8 cellular contexts compared by ENCODE assay signal in genomic region chr3:183824761-183825379, GRCh38. TPM values are rescaled to one million over a fixed set of nuclear protein-coding genes. Genes with fewer than 3 reads are reported as not detected.
DNase-seq lines count a peak whose midpoint lies in the region; ATAC-seq and TF ChIP-seq lines count a peak whose summit lies in the region.

No MANE protein-coding gene starts in this region.

- no peak overlapping the region for H4K5ac ChIP-seq in mesendoderm (ENCODE audit: low read length)

- no peak overlapping the region for H3K27ac Mint-ChIP-seq in T-helper 1 cell treated with Interleukin-12 subunit alpha and Interleukin-12 subunit beta and Interleukin-4 antibody, amounts not matched to agents 30 μg/mL and 1 μg/mL, for 36 hours
- H3K27ac Mint-ChIP-seq in type B pancreatic cell: no peak overlapping the region

- H3K4me3 ChIP-seq in GM12864 (ENCODE audit: low read depth, low read length): peak overlapping the region; percentile 62
- H3K4me3 ChIP-seq in effector memory CD4-positive, alpha-beta T cell (ENCODE audit: insufficient read depth, low read depth, low read length, poor library complexity, severe bottlenecking): peak overlapping the region; percentile 60
- H3K4me3 ChIP-seq in mesendoderm (ENCODE audit: low read length): peak overlapping the region; percentile 50

- peak overlapping the region; percentile 93 for H3K4me2 ChIP-seq in mesendoderm (ENCODE audit: low read length)

- H2BK15ac ChIP-seq in mesendoderm (replicated peaks; ENCODE audit: low read depth): no peak overlapping the region

- no peak for TF ChIP-seq CTCF in GM12864 (IDR thresholded peaks at IDR 0.05; ENCODE audit: low read depth, low read length, missing control alignments)
- TF ChIP-seq CTCF in type B pancreatic cell (conservative IDR thresholded peaks at IDR 0.05): peak; percentile 27

- peak overlapping the region; percentile 80 for H3K9ac ChIP-seq in mesendoderm (ENCODE audit: low read length)

- POLR2A ChIA-PET in HEK293T (lab: Yijun Ruan, JAX): interaction anchor here (1.7 kb wide), 1 partner anchor 60 kb away, joined by 7 read pairs; the partner anchor contains the start of gene PARL

- H3K36me3 Mint-ChIP-seq in T-helper 1 cell treated with Interleukin-12 subunit alpha and Interleukin-12 subunit beta and Interleukin-4 antibody, amounts not matched to agents 30 μg/mL and 1 μg/mL, for 36 hours (ENCODE audit: low read depth): peaks cover 7% of the 10 kb centered on the region
- H3K36me3 Mint-ChIP-seq in type B pancreatic cell: no peaks in the 10 kb centered on the region

- no peak overlapping the region for H3K27ac ChIP-seq in effector memory CD4-positive, alpha-beta T cell (ENCODE audit: insufficient read depth, low read length, poor library complexity, severe bottlenecking)
- no peak overlapping the region for H3K27ac ChIP-seq in mesendoderm (ENCODE audit: low read depth, low read length)

- peak overlapping the region; percentile 80 for H3K4me3 Mint-ChIP-seq in T-helper 1 cell treated with Interleukin-12 subunit alpha and Interleukin-12 subunit beta and Interleukin-4 antibody, amounts not matched to agents 30 μg/mL and 1 μg/mL, for 36 hours
- H3K4me3 Mint-ChIP-seq in type B pancreatic cell: peak overlapping the region; percentile 80

- H3K18ac ChIP-seq in mesendoderm (ENCODE audit: low read length): no peak overlapping the region

- no peak for ATAC-seq in HG02840 (IDR thresholded peaks at IDR 0.05; ENCODE audit: low FRiP score, unreplicated experiment)

- H3K4me1 Mint-ChIP-seq in T-helper 1 cell treated with Interleukin-12 subunit alpha and Interleukin-12 subunit beta and Interleukin-4 antibody, amounts not matched to agents 30 μg/mL and 1 μg/mL, for 36 hours (ENCODE audit: low read depth): peaks cover 6% of the 10 kb centered on the region
- peaks cover 19% of the 10 kb centered on the region for H3K4me1 Mint-ChIP-seq in type B pancreatic cell (ENCODE audit: unreplicated experiment)

- H3K4ac ChIP-seq in mesendoderm (ENCODE audit: low read depth, low read length): no peak overlapping the region

- no peak for DNase-seq in GM12864 (ENCODE audit: low read depth)
- DNase-seq in HEK293T (ENCODE audit: extremely low spot score): peak; percentile 14
- DNase-seq in effector memory CD4-positive, alpha-beta T cell: no peak
- peak; percentile 33 for DNase-seq in mesendoderm
- peak; percentile 68 for DNase-seq in type B pancreatic cell (ENCODE audit: extremely low spot score, unreplicated experiment)
- DNase-seq in DMS79 treated with DMSO at 0.1 percent for 48 hours (lab: John Stamatoyannopoulos, UW): no peak

- no peaks in the 10 kb centered on the region for H3K79me1 ChIP-seq in mesendoderm (ENCODE audit: low read length)

- H2BK5ac ChIP-seq in mesendoderm (ENCODE audit: low read length): no peak overlapping the region

- H2AK5ac ChIP-seq in mesendoderm (ENCODE audit: low read length): no peak overlapping the region

- H3K27me3 Mint-ChIP-seq in T-helper 1 cell treated with Interleukin-12 subunit alpha and Interleukin-12 subunit beta and Interleukin-4 antibody, amounts not matched to agents 30 μg/mL and 1 μg/mL, for 36 hours (ENCODE audit: low read depth): peaks cover 16% of the 10 kb centered on the region
- H3K27me3 Mint-ChIP-seq in type B pancreatic cell: peaks cover 12% of the 10 kb centered on the region

- no peaks in the 10 kb centered on the region for H3K9me3 Mint-ChIP-seq in T-helper 1 cell treated with Interleukin-12 subunit alpha and Interleukin-12 subunit beta and Interleukin-4 antibody, amounts not matched to agents 30 μg/mL and 1 μg/mL, for 36 hours
- H3K9me3 Mint-ChIP-seq in type B pancreatic cell: no peaks in the 10 kb centered on the region

- WGBS in mesendoderm (ENCODE audit: extremely low coverage, insufficient coverage, low lambda C conversion rate): no CpG with 5 or more reads among the region's 74 CpGs

- no peaks in the 10 kb centered on the region for H3K79me2 ChIP-seq in mesendoderm (ENCODE audit: control insufficient read depth, insufficient read depth, low read length)

- H2BK120ac ChIP-seq in mesendoderm (ENCODE audit: low read depth, low read length): no peak overlapping the region

- H3K23ac ChIP-seq in mesendoderm (ENCODE audit: low read length): peak overlapping the region; percentile 89

- no peaks in the 10 kb centered on the region for H3K36me3 ChIP-seq in effector memory CD4-positive, alpha-beta T cell (ENCODE audit: control insufficient read depth, insufficient read depth, low read length)
- H3K36me3 ChIP-seq in mesendoderm (ENCODE audit: control insufficient read depth, insufficient read depth, low read length): no peaks in the 10 kb centered on the region

- H3K27me3 ChIP-seq in effector memory CD4-positive, alpha-beta T cell (replicated peaks; ENCODE audit: control insufficient read depth, insufficient read depth, low read length, poor library complexity, severe bottlenecking): no peaks in the 10 kb centered on the region
- no peaks in the 10 kb centered on the region for H3K27me3 ChIP-seq in mesendoderm (ENCODE audit: insufficient read depth, low read length, poor library complexity)

- H3K9me3 ChIP-seq in effector memory CD4-positive, alpha-beta T cell (ENCODE audit: control insufficient read depth, low read length): no peaks in the 10 kb centered on the region

- peaks cover 7% of the 10 kb centered on the region for H3K4me1 ChIP-seq in effector memory CD4-positive, alpha-beta T cell (ENCODE audit: control insufficient read depth, insufficient read depth, low read length, poor library complexity, severe bottlenecking)
- H3K4me1 ChIP-seq in mesendoderm (ENCODE audit: control insufficient read depth, low read depth, low read length): no peaks in the 10 kb centered on the region

- H4K8ac ChIP-seq in mesendoderm (ENCODE audit: low read depth, low read length): no peak overlapping the region

- CTCF ChIA-PET in HEK293T (lab: Yijun Ruan, JAX): interaction anchor here (0.8 kb wide), 1 partner anchor 24 kb away, joined by 4 read pairs; no protein-coding TSS in a partner anchor

- H3K56ac ChIP-seq in mesendoderm (ENCODE audit: low read length): peak overlapping the region; percentile 89

TF ChIP-seq in HEK293T, 16 proteins besides CTCF, POLR2A, EP300 and RAD21:
- TF ChIP-seq ELF4 (IDR thresholded peaks at IDR 0.05) (no peak), FOXA1 (IDR thresholded peaks at IDR 0.05) (no peak), PKNOX1 (IDR thresholded peaks at IDR 0.05) (no peak), FOXK2 (IDR thresholded peaks at IDR 0.05) (no peak), FOXM1 (IDR thresholded peaks at IDR 0.05; ENCODE audit: borderline replicate concordance) (no peak), BHLHE40 (IDR thresholded peaks at IDR 0.05; ENCODE audit: borderline replicate concordance) (no peak), ARNT (IDR thresholded peaks at IDR 0.05) (no peak), TARDBP (IDR thresholded peaks at IDR 0.05) (no peak), LEF1 (IDR thresholded peaks at IDR 0.05; ENCODE audit: borderline replicate concordance) (no peak)

RNA-seq across cellular contexts. Expression of gene MAP6D1, which starts 0.5 kb away (rescaled TPM):
- 3.7 TPM for polyA plus RNA-seq in mesendoderm (2013, experiment 1 of 2)
- 3.7 TPM for polyA plus RNA-seq in mesendoderm (2013, experiment 2 of 2)
- total RNA-seq in type B pancreatic cell (ENCODE audit: low replicate concordance): 3.2 and 3.3 TPM in 2 replicates

RNA-seq across cellular contexts. Expression of gene PARL, which starts 59.8 kb away (rescaled TPM):
- polyA plus RNA-seq in mesendoderm (2013, experiment 1 of 2): 120 TPM
- polyA plus RNA-seq in mesendoderm (2013, experiment 2 of 2): 116 TPM
- total RNA-seq in type B pancreatic cell (ENCODE audit: low replicate concordance): 53.1 and 63.0 TPM in 2 replicates

Comparison
In these comparisons a context has a peak if more than half of its experiments do, and no peak if none do; other contexts are left out.
1. DNase-seq: peak in HEK293T (single experiment), mesendoderm (single experiment) and type B pancreatic cell (single experiment); none in GM12864 (single experiment), effector memory CD4-positive, alpha-beta T cell (0 of 3) and DMS79 treated with DMSO at 0.1 percent for 48 hours (single experiment).
2. Peak in every context shown above with its lines, with median percentiles within 50 percentile points of each other: H3K4me3 ChIP-seq.